Comparison of ENCODE assay signal across 10 cellular contexts in genomic region chr15:66269326-66270090, GRCh38. TPM values are rescaled to one million over a fixed set of nuclear protein-coding genes. Genes with fewer than 3 reads are reported as not detected.
DNase-seq lines count a peak whose midpoint lies in the region; ATAC-seq and TF ChIP-seq lines count a peak whose summit lies in the region.
"Had no signal": no experiment of that assay in that cellular context is flagged by ENCODE, and none has a peak within 500 bp of the region (broad histone marks: within the 10 kb centered on the region; RNA-seq: fewer than 3 reads in every experiment).

No MANE protein-coding gene starts in this region.

- TF ChIP-seq CTCF in CD14-positive monocyte (IDR thresholded peaks at IDR 0.05): no peak

- H3K27me3 Mint-ChIP-seq in CD14-positive monocyte (ENCODE audit: low read depth in 3 of 3): peaks cover 2 to 7% (median 3%) of the 10 kb centered on the region in 3 donors

- H3K4me3 Mint-ChIP-seq in CD14-positive monocyte: no peak overlapping the region
- H3K4me3 Mint-ChIP-seq: stimulated activated effector memory CD8-positive, alpha-beta T cell treated with anti-CD3 and anti-CD28 coated beads, Interleukin-12 subunit alpha, Interleukin-12 subunit beta, amount 100 ng/mL, for 72 hours had no signal

- no peak for ATAC-seq in HG03439 (IDR thresholded peaks at IDR 0.05; ENCODE audit: unreplicated experiment)
- ATAC-seq: stimulated activated effector memory CD8-positive, alpha-beta T cell treated with anti-CD3 and anti-CD28 coated beads, Interleukin-12 subunit alpha, Interleukin-12 subunit beta, amount 100 ng/mL, for 72 hours had no signal

- DNase-seq in EL (peak; percentile 59), MV-4-11 (lab: John Stamatoyannopoulos, UW) (peak; percentile 96), amniotic epithelial cell (ENCODE audit: low read depth) (peak; percentile 51), middle frontal gyrus (ENCODE audit: extremely low spot score, low spot score) (peak; percentile 30), CD14-positive monocyte (ENCODE audit: low spot score) (no peak), DMS153 treated with DMSO at 0.1 percent for 48 hours (lab: John Stamatoyannopoulos, UW; ENCODE audit: unreplicated experiment) (no peak)
- DNase-seq in activated CD4-positive, alpha-beta T cell treated with anti-CD3 and anti-CD28 coated beads for 1 hour: no peak
- DNase-seq: pancreas had no signal

- peaks cover 0 to 2% (median 2%) of the 10 kb centered on the region in 7 donors for H3K9me3 Mint-ChIP-seq in CD14-positive monocyte
- H3K9me3 Mint-ChIP-seq: stimulated activated effector memory CD8-positive, alpha-beta T cell treated with anti-CD3 and anti-CD28 coated beads, Interleukin-12 subunit alpha, Interleukin-12 subunit beta, amount 100 ng/mL, for 72 hours had no signal

- H3K4me1 Mint-ChIP-seq in CD14-positive monocyte: peaks cover 4% of the 10 kb centered on the region
- H3K4me1 Mint-ChIP-seq: stimulated activated effector memory CD8-positive, alpha-beta T cell treated with anti-CD3 and anti-CD28 coated beads, Interleukin-12 subunit alpha, Interleukin-12 subunit beta, amount 100 ng/mL, for 72 hours had no signal

- no peak overlapping the region for H3K27ac Mint-ChIP-seq in CD14-positive monocyte
- H3K27ac Mint-ChIP-seq: stimulated activated effector memory CD8-positive, alpha-beta T cell treated with anti-CD3 and anti-CD28 coated beads, Interleukin-12 subunit alpha, Interleukin-12 subunit beta, amount 100 ng/mL, for 72 hours had no signal

- intact Hi-C loops in CD14-positive monocyte (cut with micrococcal nuclease): no loop called here

- H3K36me3 Mint-ChIP-seq in CD14-positive monocyte: no peaks in the 10 kb centered on the region
- H3K36me3 Mint-ChIP-seq: stimulated activated effector memory CD8-positive, alpha-beta T cell treated with anti-CD3 and anti-CD28 coated beads, Interleukin-12 subunit alpha, Interleukin-12 subunit beta, amount 100 ng/mL, for 72 hours had no signal

RNA-seq across cellular contexts. Expression of gene MEGF11, which starts 16.0 kb away (rescaled TPM):
- not detected for polyA plus RNA-seq in CD14-positive monocyte

RNA-seq across cellular contexts. Expression of gene DIS3L, which starts 23.9 kb away (rescaled TPM):
- 10 to 100 TPM; 13.2 to 17.0 TPM for polyA plus RNA-seq in CD14-positive monocyte

Comparison
In these comparisons a context has a peak if more than half of its experiments do, and no peak if none do; other contexts are left out.
1. DNase-seq: peak in EL (single experiment), MV-4-11 (single experiment), amniotic epithelial cell (single experiment) and middle frontal gyrus (single experiment); none in CD14-positive monocyte (single experiment), DMS153 treated with DMSO at 0.1 percent for 48 hours (single experiment) and activated CD4-positive, alpha-beta T cell treated with anti-CD3 and anti-CD28 coated beads for 1 hour (single experiment).